In the genomic region with DNA sequence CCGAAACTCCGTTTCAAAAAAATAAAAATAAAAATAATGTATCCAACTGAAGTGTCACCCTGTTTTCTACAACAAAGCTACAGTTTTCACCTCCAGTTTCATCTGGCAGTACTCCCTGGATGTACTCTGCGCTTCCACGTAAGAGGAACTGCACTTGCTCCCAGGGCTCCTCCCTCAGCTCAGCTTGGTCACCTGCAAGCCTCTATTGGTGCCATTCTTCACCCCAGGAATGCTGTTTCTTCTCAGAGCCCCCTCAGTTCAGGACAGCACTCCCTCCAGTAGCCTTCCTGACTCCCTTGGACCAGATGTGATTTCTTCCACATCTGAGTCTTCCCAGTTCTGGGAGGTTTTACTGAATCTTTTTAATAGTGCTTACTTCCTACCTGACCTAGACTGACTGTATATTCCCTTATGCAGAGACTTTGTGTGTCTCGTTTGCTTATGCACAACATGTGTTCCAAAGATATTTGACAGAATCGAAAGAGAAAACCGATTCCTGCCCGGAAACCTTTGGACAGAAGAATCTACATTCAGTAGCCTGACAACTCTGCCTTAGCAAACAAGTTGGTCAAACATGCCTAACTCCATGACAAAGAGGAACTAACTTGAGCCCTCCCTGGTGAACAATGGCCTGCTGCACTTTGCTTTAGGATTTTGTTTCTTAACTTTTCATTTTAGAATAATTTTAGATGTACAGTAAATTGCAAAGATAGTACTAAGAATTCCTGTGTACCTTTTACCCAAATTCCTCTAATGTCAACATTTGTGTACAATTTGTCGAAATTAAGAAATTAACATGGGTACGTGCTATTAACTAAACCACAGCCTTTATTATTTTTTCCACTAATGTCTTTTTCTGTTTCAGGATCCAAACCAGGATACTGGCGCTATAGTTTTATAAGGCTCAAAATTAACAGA, we compare ENCODE assay signal across 1 cellular context.
TF ChIP-seq lines count a peak whose summit lies in the region.

No MANE protein-coding gene starts in this region.

TF ChIP-seq in IMR-90, 13 proteins besides CTCF, POLR2A, EP300 and RAD21:
- TF ChIP-seq CHD1 (IDR thresholded peaks at IDR 0.05; ENCODE audit: low read depth, low read length): no peak
- no peak for TF ChIP-seq BHLHE40 (IDR thresholded peaks at IDR 0.05; ENCODE audit: low read depth, low read length)
- no peak for TF ChIP-seq MAFK (IDR thresholded peaks at IDR 0.05; ENCODE audit: low read depth, low read length)
- no peak for TF ChIP-seq MAZ (IDR thresholded peaks at IDR 0.05; ENCODE audit: borderline replicate concordance, low read depth, low read length)
- no peak for TF ChIP-seq RCOR1 (IDR thresholded peaks at IDR 0.05; ENCODE audit: insufficient replicate concordance, low read length)
- TF ChIP-seq NFE2L2 (IDR thresholded peaks at IDR 0.05; ENCODE audit: low read depth, low read length): no peak
- TF ChIP-seq SMC3 (IDR thresholded peaks at IDR 0.05; ENCODE audit: low read depth, low read length): no peak
